In genomic region chr6:30130887-30131862, GRCh38 we compare ENCODE assay signal across 8 cellular contexts. TPM values are rescaled to one million over a fixed set of nuclear protein-coding genes. Genes with fewer than 3 reads are reported as not detected.
A peak's percentile ranks its signal among the peaks of the same experiment; 100 is the strongest.
DNase-seq lines count a peak whose midpoint lies in the region; ATAC-seq and TF ChIP-seq lines count a peak whose summit lies in the region.

No MANE protein-coding gene starts in this region.

- H3K4me2 ChIP-seq in PC-9 = peak overlapping the region; percentile 75

- POLR2A ChIA-PET in PC-9 (lab: Charles Lee; ENCODE audit: unreplicated experiment) = interaction anchor here (0.6 to 0.7 kb wide), 2 partner anchors 37 to 483 kb away, joined by 3 read pairs; no protein-coding TSS in a partner anchor

- no peaks in the 10 kb centered on the region for H3K79me2 ChIP-seq in PC-9 (ENCODE audit: low read depth)

- no peaks in the 10 kb centered on the region for H3K9me3 ChIP-seq in PC-9 (ENCODE audit: insufficient read depth, low read depth)

- H2AFZ ChIP-seq in PC-9 = no peak overlapping the region

- no peaks in the 10 kb centered on the region for H3K9me2 ChIP-seq in PC-9 (ENCODE audit: insufficient read depth)

- H3K4me3 Mint-ChIP-seq in naive B cell = no peak overlapping the region

- peak overlapping the region in 1 of 6 donors; percentile 62 for H3K27ac Mint-ChIP-seq in naive B cell

- intact Hi-C loops in PC-9 (cut with micrococcal nuclease; ENCODE audit: unreplicated experiment) = loop anchor here (1.0 to 2.0 kb wide), 7 partner anchors 28 to 426 kb away; partner anchors contain the start of genes PPP1R11 and RNF39

- ATAC-seq in esophagus mucosa (peak; percentile 86), naive B cell (ENCODE audit: low read depth in 2 of 2) (peak; percentile 86 to 89)

- no peaks in the 10 kb centered on the region for H3F3A ChIP-seq in PC-9 (ENCODE audit: insufficient read depth, low read depth)

- DNase-seq in NCI-H524 (lab: John Stamatoyannopoulos, UW) (peak; percentile 47 to 78), NCI-H524 treated with DMSO at 0.1 percent for 48 hours (lab: John Stamatoyannopoulos, UW) (no peak), HuH-7.5 (ENCODE audit: low spot score) (peak; percentile 65), PC-9 (peak; percentile 59 to 80), activated T-cell treated with anti-CD3 and anti-CD28 coated beads for 4 hours (peak; percentile 49), naive B cell (peak; percentile 74)
- DNase-seq in stimulated activated CD8-positive, alpha-beta memory T cell treated with anti-CD3 and anti-CD28 coated beads, Interleukin-7, amount 100 ng/mL, for 48 hours (ENCODE audit: extremely low read depth in 1 of 2, low read depth in 1 of 2) = peak; percentile 4 to 42

- H3K27me3 ChIP-seq in PC-9 (ENCODE audit: insufficient read depth, low read depth) = no peaks in the 10 kb centered on the region

- H3K4me1 ChIP-seq in PC-9 (replicated peaks; ENCODE audit: insufficient read depth) = peaks cover 28% of the 10 kb centered on the region

- TF ChIP-seq CTCF in PC-9 (conservative IDR thresholded peaks at IDR 0.05) = peak; percentile 98

- no peak overlapping the region for H3K27ac ChIP-seq in PC-9

- peaks cover 0 to 2% (median 0%) of the 10 kb centered on the region in 7 donors for H3K9me3 Mint-ChIP-seq in naive B cell

- peaks cover 9 to 23% (median 17%) of the 10 kb centered on the region in 3 donors for H3K4me1 Mint-ChIP-seq in naive B cell

- no TSS peak for BruUV-seq in PC-9 (replicated peaks; lab: Mats Ljungman, UMichigan)

- CTCF ChIA-PET in PC-9 (lab: Charles Lee) = interaction anchor here (0.6 to 4.3 kb wide), 9 partner anchors 27 to 1262 kb away, joined by 3 to 28 read pairs (median 4); partner anchors contain the start of gene POLR1H

- H4K20me1 ChIP-seq in PC-9 (ENCODE audit: insufficient read depth) = no peaks in the 10 kb centered on the region

- peaks cover 53 to 73% (median 64%) of the 10 kb centered on the region in 3 donors for H3K27me3 Mint-ChIP-seq in naive B cell

- no peaks in the 10 kb centered on the region for H3K36me3 Mint-ChIP-seq in naive B cell

- H3K36me3 ChIP-seq in PC-9 (ENCODE audit: low read depth) = no peaks in the 10 kb centered on the region

- no peak overlapping the region; the same call in 1 of the 2 replicates for H3K4me3 ChIP-seq in PC-9

RNA-seq across cellular contexts. Expression of gene TRIM40, which starts 4.8 kb away (rescaled TPM):
- not detected in 2 replicates for total RNA-seq in PC-9 (2021)
- not detected for total RNA-seq in esophagus mucosa
- not detected for polyA plus RNA-seq in naive B cell (ENCODE audit: low read depth in 6 of 6)

RNA-seq across cellular contexts. Expression of gene TRIM31, which starts 18.3 kb away (rescaled TPM):
- total RNA-seq in PC-9 (2021) (not detected in 2 replicates), esophagus mucosa (0.20 TPM)
- polyA plus RNA-seq in naive B cell (ENCODE audit: low read depth in 6 of 6) = not detected

RNA-seq across cellular contexts. Expression of gene TRIM10, which starts 29.8 kb away (rescaled TPM):
- total RNA-seq in PC-9 (2021) = not detected in 2 replicates
- total RNA-seq in esophagus mucosa = not detected
- polyA plus RNA-seq in naive B cell (ENCODE audit: low read depth in 6 of 6) = under 1 TPM in 1 of 6 donors, not detected in 5; 0.18 TPM

RNA-seq across cellular contexts. Expression of gene TRIM15, which starts 32.2 kb away (rescaled TPM):
- total RNA-seq in PC-9 (2021) (not detected in 2 replicates), esophagus mucosa (not detected)
- not detected for polyA plus RNA-seq in naive B cell (ENCODE audit: low read depth in 6 of 6)

RNA-seq across cellular contexts. Expression of gene RNF39, which starts 55.6 kb away (rescaled TPM):
- total RNA-seq in PC-9 (2021) (7.3 and 7.5 TPM in 2 replicates), esophagus mucosa (2.6 TPM)
- polyA plus RNA-seq in naive B cell (ENCODE audit: low read depth in 6 of 6) = under 1 TPM in 2 of 6 donors, not detected in 4; 0.14 to 0.15 TPM
